Comparison of ENCODE assay signal across 20 cellular contexts in the genomic region with DNA sequence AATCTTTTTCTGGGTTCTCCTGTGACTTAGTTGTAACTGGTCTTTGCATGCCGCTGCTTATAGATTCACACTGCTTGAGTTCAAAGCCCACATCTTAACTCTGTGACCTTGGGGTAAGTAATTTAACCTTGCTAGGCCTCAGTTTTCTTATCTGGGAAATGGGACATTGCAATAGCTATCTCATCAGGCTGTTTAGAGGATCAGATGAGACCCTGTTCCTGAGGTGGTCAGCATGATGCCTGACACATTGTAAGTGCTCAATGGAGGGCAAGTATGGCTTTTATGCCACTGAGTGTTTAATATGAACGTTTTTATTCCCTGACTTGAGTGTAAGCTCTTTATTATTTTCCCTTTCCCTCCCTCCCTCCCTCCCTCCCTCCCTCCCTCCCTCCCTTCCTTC.
A peak's percentile ranks its signal among the peaks of the same experiment; 100 is the strongest.
DNase-seq lines count a peak whose midpoint lies in the region; ATAC-seq and TF ChIP-seq lines count a peak whose summit lies in the region.
"Had no signal": no experiment of that assay in that cellular context is flagged by ENCODE, and none has a peak within 500 bp of the region (broad histone marks: within the 10 kb centered on the region; RNA-seq: fewer than 3 reads in every experiment).

No MANE protein-coding gene starts in this region.

- no peak overlapping the region for H3K4me3 ChIP-seq in right atrium auricular region
- no peak overlapping the region for H3K4me3 ChIP-seq in psoas muscle
- H3K4me3 ChIP-seq: adrenal gland, tibial nerve had no signal

- TF ChIP-seq CTCF in right atrium auricular region (IDR thresholded peaks at IDR 0.05) (no peak), psoas muscle (IDR thresholded peaks at IDR 0.05) (no peak)

- no peaks in the 10 kb centered on the region for H3K27me3 ChIP-seq in right atrium auricular region
- H3K27me3 ChIP-seq in psoas muscle (ENCODE audit: insufficient read depth in 3 of 3, low read length in 2 of 3), result no peaks in the 10 kb centered on the region
- H3K27me3 ChIP-seq: adrenal gland, tibial nerve had no signal

- H3K4me1 ChIP-seq in right atrium auricular region, result peaks cover 6 to 36% of the 10 kb centered on the region in 2 donors
- peaks cover 44% of the 10 kb centered on the region for H3K4me1 ChIP-seq in psoas muscle

- ATAC-seq in Right ventricle myocardium superior (ENCODE audit: poor library complexity) (no peak), psoas muscle (no peak), esophagus mucosa (no peak)
- ATAC-seq: CD8-positive, alpha-beta T cell had no signal

- H3K36me3 ChIP-seq in right atrium auricular region, result no peaks in the 10 kb centered on the region
- H3K36me3 ChIP-seq in psoas muscle (ENCODE audit: insufficient read depth in 1 of 2, low read depth in 1 of 2), result no peaks in the 10 kb centered on the region
- H3K36me3 ChIP-seq: adrenal gland, tibial nerve had no signal

- intact Hi-C loops in Right ventricle myocardium superior (cut with DNase I) (no loop called here), psoas muscle (cut with DNase I) (loop anchor here in 1 of 2 donors (10.0 kb wide), 1 partner anchor 230 kb away; no protein-coding TSS in a partner anchor)

- peak overlapping the region; percentile 65 to 74 for H3K27ac ChIP-seq in right atrium auricular region
- peak overlapping the region; percentile 93 for H3K27ac ChIP-seq in epithelial cell of prostate
- H3K27ac ChIP-seq in psoas muscle, result peak overlapping the region; percentile 79

- WGBS in psoas muscle, 3 donors, result 64 to 66% (median 66%) methylated on average over 2 of the region's 2 CpGs

- H3K9me3 ChIP-seq in right atrium auricular region, result no peaks in the 10 kb centered on the region
- H3K9me3 ChIP-seq in psoas muscle, result no peaks in the 10 kb centered on the region
- H3K9me3 ChIP-seq: adrenal gland, tibial nerve had no signal

- DNase-seq in right atrium auricular region (ENCODE audit: low spot score), result no peak
- no peak for DNase-seq in Right ventricle myocardium superior
- DNase-seq in epithelial cell of prostate (ENCODE audit: low read depth, low spot score), result no peak
- no peak for DNase-seq in psoas muscle
- DNase-seq in SW480 (ENCODE audit: low spot score), result no peak
- no peak for DNase-seq in stimulated activated CD4-positive, alpha-beta T cell treated with anti-CD3 and anti-CD28 coated beads, Interleukin-2, amount 100 ng/mL, for 24 hours
- DNase-seq in activated CD4-positive, alpha-beta T cell treated with anti-CD3 and anti-CD28 coated beads for 1 hour, result no peak
- DNase-seq: activated CD4-positive, CD25-positive, alpha-beta regulatory T cell treated with anti-CD3 and anti-CD28 coated beads, Interleukin-2, amount 50 U/mL, for 72 hours; adrenal gland; CD8-positive, alpha-beta T cell; central memory CD4-positive, alpha-beta T cell; DMS79 treated with DMSO at 0.1 percent for 48 hours; effector CD8-positive, alpha-beta T cell; kidney glomerular epithelial cell; NCI-H2029; NCI-H510A treated with DMSO at 0.1 percent for 48 hours; SIG-M5; stimulated activated CD4-positive, alpha-beta T cell treated with anti-CD3 and anti-CD28 coated beads, Interleukin-4, amount 100 ng/mL, for 24 hours had no signal
